Comparison of ENCODE assay signal across 36 cellular contexts in genomic region chr14:54230645-54231044, GRCh38.
"Had no signal": no experiment of that assay in that cellular context is flagged by ENCODE, and none has a peak within 500 bp of the region (broad histone marks: within the 10 kb centered on the region; RNA-seq: fewer than 3 reads in every experiment).

No MANE protein-coding gene starts in this region.

- H3K4me1 ChIP-seq: Peyer's patch, SJSA1 had no signal

- H3K9ac ChIP-seq: SK-N-SH had no signal

- H3K36me3 ChIP-seq: brain microvascular endothelial cell, cardiac muscle cell, Peyer's patch, SJSA1 had no signal

- H3K36me3 Mint-ChIP-seq: activated CD8-positive, alpha-beta memory T cell treated with anti-CD3 and anti-CD28 coated beads, Interleukin-2, amount 10 ng/mL, durations not matched to agents 7 days and 5 days; activated naive CD4-positive, alpha-beta T cell treated with anti-CD3 and anti-CD28 coated beads, Interleukin-2, amount 10 ng/mL, durations not matched to agents 7 days and 5 days; activated naive CD8-positive, alpha-beta T cell had no signal

- H3K27ac ChIP-seq: brain microvascular endothelial cell, cardiac muscle cell, Peyer's patch, SJSA1 had no signal

- H3K4me2 ChIP-seq: SK-N-SH had no signal

- H3K27ac Mint-ChIP-seq: activated CD4-positive, alpha-beta memory T cell treated with anti-CD3 and anti-CD28 coated beads, Interleukin-2, amount 10 ng/mL, durations not matched to agents 7 days and 5 days; activated CD8-positive, alpha-beta memory T cell treated with anti-CD3 and anti-CD28 coated beads, Interleukin-2, amount 10 ng/mL, durations not matched to agents 7 days and 5 days; activated naive CD4-positive, alpha-beta T cell treated with anti-CD3 and anti-CD28 coated beads, Interleukin-2, amount 10 ng/mL, durations not matched to agents 7 days and 5 days; activated naive CD8-positive, alpha-beta T cell; activated naive CD8-positive, alpha-beta T cell treated with anti-CD3 and anti-CD28 coated beads, Interleukin-2, amount 50 U/mL, for 24 hours; T-helper 1 cell treated with Interleukin-12 subunit alpha and Interleukin-12 subunit beta and Interleukin-4 antibody, amounts not matched to agents 30 μg/mL and 1 μg/mL, for 36 hours; T-helper 2 cell treated with Interferon-gamma antibody and Interleukin-4, amounts not matched to agents 5 μg/mL and 100 μg/mL, for 36 hours; WTC11 had no signal

- ATAC-seq: activated CD4-positive, CD25-positive, alpha-beta regulatory T cell treated with anti-CD3 and anti-CD28 coated beads, Interleukin-2, amount 50 U/mL, for 24 hours; activated CD8-positive, alpha-beta memory T cell treated with anti-CD3 and anti-CD28 coated beads, Interleukin-2, amount 10 ng/mL, durations not matched to agents 7 days and 5 days; activated naive CD8-positive, alpha-beta T cell treated with anti-CD3 and anti-CD28 coated beads, Interleukin-2, amount 50 U/mL, for 24 hours; PC-3; WTC11 had no signal

- H3K4me3 Mint-ChIP-seq: activated CD4-positive, alpha-beta memory T cell treated with anti-CD3 and anti-CD28 coated beads, Interleukin-2, amount 10 ng/mL, durations not matched to agents 7 days and 5 days; activated CD8-positive, alpha-beta memory T cell treated with anti-CD3 and anti-CD28 coated beads, Interleukin-2, amount 10 ng/mL, durations not matched to agents 7 days and 5 days; activated naive CD4-positive, alpha-beta T cell treated with anti-CD3 and anti-CD28 coated beads, Interleukin-2, amount 10 ng/mL, durations not matched to agents 7 days and 5 days; activated naive CD8-positive, alpha-beta T cell; activated naive CD8-positive, alpha-beta T cell treated with anti-CD3 and anti-CD28 coated beads, Interleukin-2, amount 50 U/mL, for 24 hours; T-helper 1 cell treated with Interleukin-12 subunit alpha and Interleukin-12 subunit beta and Interleukin-4 antibody, amounts not matched to agents 30 μg/mL and 1 μg/mL, for 36 hours; T-helper 2 cell treated with Interferon-gamma antibody and Interleukin-4, amounts not matched to agents 5 μg/mL and 100 μg/mL, for 36 hours; WTC11 had no signal

- H3K4me3 ChIP-seq: cardiac muscle cell, Peyer's patch, SJSA1 had no signal

- H3K9me3 Mint-ChIP-seq: activated CD4-positive, alpha-beta memory T cell treated with anti-CD3 and anti-CD28 coated beads, Interleukin-2, amount 10 ng/mL, durations not matched to agents 7 days and 5 days; activated naive CD4-positive, alpha-beta T cell treated with anti-CD3 and anti-CD28 coated beads, Interleukin-2, amount 10 ng/mL, durations not matched to agents 7 days and 5 days; T-helper 1 cell treated with Interleukin-12 subunit alpha and Interleukin-12 subunit beta and Interleukin-4 antibody, amounts not matched to agents 30 μg/mL and 1 μg/mL, for 36 hours; T-helper 2 cell treated with Interferon-gamma antibody and Interleukin-4, amounts not matched to agents 5 μg/mL and 100 μg/mL, for 36 hours had no signal

- H3K9me3 ChIP-seq: Peyer's patch, SJSA1, SK-N-SH had no signal

- H3K27me3 ChIP-seq: brain microvascular endothelial cell, cardiac muscle cell, Peyer's patch, SJSA1 had no signal

- DNase-seq: activated CD4-positive, alpha-beta memory T cell treated with anti-CD3 and anti-CD28 coated beads, Interleukin-2, amount 10 ng/mL, durations not matched to agents 7 days and 5 days; activated CD4-positive, alpha-beta T cell treated with anti-CD3 and anti-CD28 coated beads for 4 hours; activated CD4-positive, alpha-beta T cell treated with anti-CD3 and anti-CD28 coated beads, Interleukin-2, amount 50 U/mL, for 1 hour; activated CD8-positive, alpha-beta memory T cell treated with anti-CD3 and anti-CD28 coated beads for 24 hours; activated CD8-positive, alpha-beta memory T cell treated with anti-CD3 and anti-CD28 coated beads, Interleukin-2, amount 10 ng/mL, durations not matched to agents 7 days and 5 days; activated CD8-positive, alpha-beta memory T cell treated with anti-CD3 and anti-CD28 coated beads, Interleukin-2, amount 50 U/mL, for 48 hours; activated effector memory CD4-positive, alpha-beta T cell treated with Interleukin-2 at 50 U/mL for 16 hours; activated naive CD4-positive, alpha-beta T cell treated with anti-CD3 and anti-CD28 coated beads, Interleukin-2, amount 10 ng/mL, durations not matched to agents 7 days and 5 days; activated naive CD8-positive, alpha-beta T cell treated with anti-CD3 and anti-CD28 coated beads, Interleukin-2, amount 50 U/mL, for 24 hours; activated T-cell treated with anti-CD3 and anti-CD28 coated beads, Interleukin-2, amount 50 U/mL, for 48 hours; anterior cingulate cortex; brain microvascular endothelial cell; KG1; NCI-H1092 treated with DMSO at 0.1 percent for 48 hours; NCI-H1417; NCI-H146; NCI-H187; NCI-H2029 treated with DMSO at 0.1 percent for 48 hours; NCI-H2107; NCI-H2171; NCI-H510A; NCI-H526; NCI-H748 treated with DMSO at 0.1 percent for 48 hours; NK-92 treated with Interleukin-12 subunit alpha and Interleukin-12 subunit beta, amount 100 ng/mL, for 24 hours; PC-3; Peyer's patch; RPMI8226; SHP77 treated with DMSO at 0.1 percent for 48 hours; SK-N-SH had no signal

- H3K4me1 Mint-ChIP-seq: activated CD4-positive, alpha-beta memory T cell treated with anti-CD3 and anti-CD28 coated beads, Interleukin-2, amount 10 ng/mL, durations not matched to agents 7 days and 5 days; activated CD8-positive, alpha-beta memory T cell treated with anti-CD3 and anti-CD28 coated beads, Interleukin-2, amount 10 ng/mL, durations not matched to agents 7 days and 5 days; activated naive CD4-positive, alpha-beta T cell treated with anti-CD3 and anti-CD28 coated beads, Interleukin-2, amount 10 ng/mL, durations not matched to agents 7 days and 5 days; activated naive CD8-positive, alpha-beta T cell treated with anti-CD3 and anti-CD28 coated beads, Interleukin-2, amount 50 U/mL, for 24 hours; WTC11 had no signal
